In the genomic region with DNA sequence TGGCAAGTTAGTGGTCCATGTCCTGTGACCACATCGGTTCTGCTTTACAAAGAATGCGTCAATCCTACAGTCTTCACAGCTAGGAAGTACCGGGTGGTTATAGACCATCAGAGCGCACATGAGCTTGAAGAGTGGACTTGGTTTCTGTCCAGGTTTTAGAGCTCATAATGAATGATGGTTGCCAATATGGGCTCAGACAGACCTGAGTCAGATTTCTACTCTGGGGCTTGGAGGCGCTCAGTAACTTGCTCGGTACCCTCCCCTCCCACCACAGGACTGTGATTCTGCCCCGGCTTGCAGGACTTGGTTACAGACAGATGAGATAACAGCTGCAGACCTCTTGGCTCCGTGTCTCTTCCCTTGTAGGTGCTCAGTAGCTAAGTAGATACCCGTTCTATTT, we compare ENCODE assay signal across 12 cellular contexts.
"Had no signal": no experiment of that assay in that cellular context is flagged by ENCODE, and none has a peak within 500 bp of the region (broad histone marks: within the 10 kb centered on the region; RNA-seq: fewer than 3 reads in every experiment).

No MANE protein-coding gene starts in this region.

- H3K4me3 Mint-ChIP-seq: activated naive CD4-positive, alpha-beta T cell treated with anti-CD3 and anti-CD28 coated beads for 36 hours; central memory CD8-positive, alpha-beta T cell; stimulated activated naive CD8-positive, alpha-beta T cell treated with anti-CD3 and anti-CD28 coated beads, Interleukin-15, Interleukin-2, amounts not matched to agents 100 ng/mL and 50 ng/mL, for 24 hours had no signal

- DNase-seq: activated CD4-positive, alpha-beta T cell treated with anti-CD3 and anti-CD28 coated beads for 48 hours; activated naive CD4-positive, alpha-beta T cell treated with anti-CD3 and anti-CD28 coated beads for 36 hours; effector memory CD4-positive, alpha-beta T cell; erythroblast; hypothalamus; left cardiac atrium; stimulated activated CD4-positive, alpha-beta T cell treated with anti-CD3 and anti-CD28 coated beads, Interleukin-15, amount 100 ng/mL, for 24 hours; stimulated activated CD4-positive, alpha-beta T cell treated with anti-CD3 and anti-CD28 coated beads, Interleukin-4, amount 100 ng/mL, for 24 hours; T-helper 1 cell had no signal

- H3K27ac Mint-ChIP-seq: activated naive CD4-positive, alpha-beta T cell treated with anti-CD3 and anti-CD28 coated beads for 36 hours; stimulated activated naive CD8-positive, alpha-beta T cell treated with anti-CD3 and anti-CD28 coated beads, Interleukin-15, Interleukin-2, amounts not matched to agents 100 ng/mL and 50 ng/mL, for 24 hours had no signal

- H3K4me3 ChIP-seq: lung had no signal

- ATAC-seq: left cardiac atrium had no signal

- H3K4me1 Mint-ChIP-seq: central memory CD8-positive, alpha-beta T cell had no signal

- H3K9me3 Mint-ChIP-seq: central memory CD8-positive, alpha-beta T cell had no signal
